11 cellular contexts compared by ENCODE assay signal in the genomic region with DNA sequence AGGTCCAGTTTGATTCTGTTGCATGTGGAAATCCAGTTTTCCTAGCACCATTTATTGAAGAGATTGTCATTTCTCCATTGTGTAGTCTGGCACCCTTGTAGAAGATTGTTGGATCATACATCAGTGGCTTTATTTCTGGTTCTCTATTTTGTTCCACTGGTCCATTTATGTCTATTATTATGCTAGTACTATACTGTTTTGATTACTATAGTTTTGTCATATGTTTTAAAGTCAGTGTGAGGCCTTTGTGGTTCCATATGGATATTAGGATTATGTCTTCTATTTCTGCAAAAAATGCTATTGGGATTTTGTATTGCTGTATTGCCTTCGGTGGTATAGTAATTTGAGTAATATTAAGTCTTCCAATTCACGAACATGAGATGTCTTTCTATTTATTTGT. TPM values are rescaled to one million over a fixed set of nuclear protein-coding genes. Genes with fewer than 3 reads are reported as not detected.
"Had no signal": no experiment of that assay in that cellular context is flagged by ENCODE, and none has a peak within 500 bp of the region (broad histone marks: within the 10 kb centered on the region; RNA-seq: fewer than 3 reads in every experiment).

No MANE protein-coding gene starts in this region.

- H3K4me3 Mint-ChIP-seq: GM23338, H9 had no signal

- H2AFZ ChIP-seq: GM23338 had no signal

- DNase-seq: H9, IMR-90, Karpas-422, KBM-7 had no signal

- ATAC-seq: GM23338, HCT116 had no signal

- H3K4me2 ChIP-seq: GM23338, KMS-11 had no signal

- H3K4me3 ChIP-seq: GM23338 had no signal

- H3K27ac Mint-ChIP-seq: GM23338, H9 had no signal

- H3K9ac ChIP-seq: KMS-11 had no signal

- H3K4me1 Mint-ChIP-seq: GM23338, H9 had no signal

- FAIRE-seq: H1, H54, HTR-8/SVneo had no signal

- H3K27ac ChIP-seq: KMS-11 had no signal

RNA-seq across cellular contexts. Expression of a gene that starts 57.7 kb away (rescaled TPM):
- total RNA-seq: HT-29 had no signal
